1 cellular context compared by ENCODE assay signal in genomic region chr1:64966158-64966963, GRCh38.
TF ChIP-seq lines count a peak whose summit lies in the region.

Gene JAK1 (minus strand): TSS chr1:64966549. CDS start chr1:64886264, 80,285 bp downstream.

TF ChIP-seq in SK-N-SH, 30 proteins besides CTCF, POLR2A, EP300 and RAD21 (continued from another document):
- TF ChIP-seq USF1 (IDR thresholded peaks at IDR 0.05; ENCODE audit: borderline replicate concordance, low read depth): no peak
- TF ChIP-seq TAF1 (IDR thresholded peaks at IDR 0.05; ENCODE audit: borderline replicate concordance, low read depth, low read length): peak; percentile 52; the same call in 1 of the 2 replicates
- TF ChIP-seq NRF1 (IDR thresholded peaks at IDR 0.05; ENCODE audit: low read depth, low read length): peak; percentile 14; the same call in 1 of the 2 replicates
- peak; percentile 59 for TF ChIP-seq POLR2AphosphoS5 (IDR thresholded peaks at IDR 0.05; ENCODE audit: low read depth, low read length)
- no peak for TF ChIP-seq JUND (IDR thresholded peaks at IDR 0.05)
